Comparison of ENCODE assay signal across 11 cellular contexts in genomic region chr1:169133801-169134558, GRCh38. TPM values are rescaled to one million over a fixed set of nuclear protein-coding genes. Genes with fewer than 3 reads are reported as not detected.
DNase-seq lines count a peak whose midpoint lies in the region; ATAC-seq, FAIRE-seq and TF ChIP-seq lines count a peak whose summit lies in the region.
"Had no signal": no experiment of that assay in that cellular context is flagged by ENCODE, and none has a peak within 500 bp of the region (broad histone marks: within the 10 kb centered on the region; RNA-seq: fewer than 3 reads in every experiment).

No MANE protein-coding gene starts in this region.

- peak; percentile 14 for TF ChIP-seq CTCF in astrocyte of the spinal cord (IDR thresholded peaks at IDR 0.05; ENCODE audit: low read depth, low read length)
- peak in 1 of 3 experiments; percentile 12 for TF ChIP-seq CTCF in keratinocyte (optimal IDR thresholded peaks at IDR 0.05 in 1 of 3, IDR thresholded peaks at IDR 0.05 in 1 of 3, conservative IDR thresholded peaks at IDR 0.05 in 1 of 3; ENCODE audit: extremely low read depth in 1 of 3, insufficient read depth in 2 of 3, low read length in 3 of 3)

- H3K4me2 ChIP-seq in keratinocyte (ENCODE audit: control insufficient read depth, extremely low read depth, insufficient read depth, low read depth, low read length), result no peak overlapping the region

- no peak overlapping the region for H3K9ac ChIP-seq in keratinocyte (ENCODE audit: control insufficient read depth, extremely low read depth, insufficient read depth, low read length)

- H3K27ac ChIP-seq in keratinocyte (ENCODE audit: control insufficient read depth, insufficient read depth, low read length), result no peak overlapping the region
- H3K27ac ChIP-seq: lower lobe of right lung, SJSA1 had no signal

- ATAC-seq in Right ventricle myocardium superior (ENCODE audit: poor library complexity), result peak; percentile 28

- FAIRE-seq in keratinocyte (lab: Jason Lieb, UNC), result peak; percentile 9

- H3K27me3 ChIP-seq in keratinocyte (ENCODE audit: control insufficient read depth, extremely low read depth, insufficient read depth, low read length), result no peaks in the 10 kb centered on the region
- H3K27me3 ChIP-seq: SJSA1 had no signal

- no peak overlapping the region for H2AFZ ChIP-seq in keratinocyte (ENCODE audit: control insufficient read depth, low read length)

- in situ Hi-C loops in astrocyte of the spinal cord (cut with HindIII; ENCODE audit: low sequenced_read_pairs), result no loop called here

- H3K9me1 ChIP-seq in keratinocyte (ENCODE audit: control insufficient read depth, extremely low read depth, insufficient read depth, low read length), result no peaks in the 10 kb centered on the region

- intact Hi-C loops in Right ventricle myocardium superior (cut with DNase I) (no loop called here), cardiac septum (cut with DNase I) (no loop called here)

- no peaks in the 10 kb centered on the region for H4K20me1 ChIP-seq in keratinocyte (ENCODE audit: control insufficient read depth, extremely low read depth, insufficient read depth, low read length)

- DNase-seq in Right ventricle myocardium superior, result no peak
- DNase-seq in cardiac septum (ENCODE audit: low spot score), result no peak
- DNase-seq in astrocyte of the spinal cord (ENCODE audit: low read depth, low spot score), result peak; percentile 22
- no peak for DNase-seq in keratinocyte (ENCODE audit: low read depth, low spot score)
- DNase-seq in NCI-H226, result no peak
- DNase-seq in COR-L47 (lab: John Stamatoyannopoulos, UW), result no peak
- DNase-seq in H4 (ENCODE audit: low spot score), result no peak
- DNase-seq in GF-D8 (lab: John Stamatoyannopoulos, UW), result no peak
- DNase-seq: lower lobe of right lung, NCI-H1092 had no signal

- no peaks in the 10 kb centered on the region for H3K9me3 ChIP-seq in keratinocyte (ENCODE audit: control insufficient read depth, low read depth, low read length)
- H3K9me3 ChIP-seq: lower lobe of right lung, SJSA1 had no signal

- no peaks in the 10 kb centered on the region for H3K79me2 ChIP-seq in keratinocyte (ENCODE audit: control insufficient read depth, insufficient read depth, low read length)

- dilution Hi-C loops in keratinocyte (cut with MboI; ENCODE audit: extremely low pct_ligation_motif_present, low sequenced_read_pairs), result no loop called here

- peaks cover 0 to 3% of the 10 kb centered on the region in 2 experiments for H3K36me3 ChIP-seq in keratinocyte (ENCODE audit: control insufficient read depth in 2 of 2, extremely low read depth in 1 of 2, insufficient read depth in 2 of 2, low read length in 2 of 2)

- H3K4me1 ChIP-seq in keratinocyte (ENCODE audit: control insufficient read depth, extremely low read depth, insufficient read depth, low read length), result peaks cover 9% of the 10 kb centered on the region
- H3K4me1 ChIP-seq: lower lobe of right lung had no signal

- H3K4me3 ChIP-seq in astrocyte of the spinal cord (ENCODE audit: low read depth, low read length) (no peak overlapping the region), keratinocyte (ENCODE audit: control insufficient read depth in 2 of 3, extremely low read depth in 1 of 3, insufficient read depth in 2 of 3, low read depth in 1 of 3, low read length in 3 of 3) (no peak overlapping the region)
- H3K4me3 ChIP-seq: lower lobe of right lung, SJSA1 had no signal

RNA-seq across cellular contexts. Expression of gene ATP1B1, which starts 27.5 kb away (rescaled TPM):
- total RNA-seq in Right ventricle myocardium superior, result 302 TPM
- total RNA-seq in cardiac septum, result 256 TPM
- polyA plus RNA-seq in keratinocyte, result 21.1 to 32.8 TPM (median 30.0 TPM) in 3 replicates
- 32.4 TPM for polyA plus RNA-seq in keratinocyte (2011; ENCODE audit: low read depth)
- 11.2 and 16.6 TPM in 2 replicates for polyA plus RNA-seq in keratinocyte (2011; cell fraction: cytosol; rRNA removed)
- polyA plus RNA-seq in keratinocyte (2011; cell fraction: nucleus; rRNA removed), result 23.9 and 33.4 TPM in 2 replicates
- 35.0 and 37.8 TPM in 2 replicates for polyA plus RNA-seq in keratinocyte (2012; ENCODE audit: low replicate concordance)
- 8.4 to 29.2 TPM (median 15.0 TPM) in 3 replicates for polyA minus RNA-seq in keratinocyte
- 22.6 TPM for polyA minus RNA-seq in keratinocyte (2011; cell fraction: cytosol; rRNA and poly(A)+ RNA removed)
- 18.6 and 28.9 TPM in 2 replicates for polyA minus RNA-seq in keratinocyte (2011; cell fraction: nucleus; rRNA and poly(A)+ RNA removed)
- 32.0 and 49.2 TPM in 2 replicates for total RNA-seq in H4 (2014; rRNA removed; shearing (Covaris generic))
